In the genomic region with DNA sequence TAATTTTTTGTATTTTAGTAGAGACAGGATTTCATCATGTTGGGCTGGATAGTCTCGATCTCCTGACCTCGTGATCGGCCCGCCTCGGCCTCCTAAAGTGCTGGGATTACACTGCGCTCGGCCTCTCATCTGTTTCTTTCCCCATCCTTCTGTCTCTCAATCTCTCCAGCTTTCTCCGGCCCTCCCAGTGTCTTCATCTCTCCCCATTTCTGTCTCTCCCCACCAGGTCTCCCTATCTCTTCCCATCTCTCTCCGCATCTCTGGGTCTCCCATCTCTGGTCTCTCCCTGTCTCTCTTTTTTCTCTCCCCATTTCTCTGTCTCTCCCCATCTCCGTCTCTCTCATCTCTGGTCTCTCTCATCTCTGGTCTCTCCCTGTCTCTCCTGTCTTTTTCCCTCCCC, we compare ENCODE assay signal across 7 cellular contexts. TPM values are rescaled to one million over a fixed set of nuclear protein-coding genes. Genes with fewer than 3 reads are reported as not detected.
A peak's percentile ranks its signal among the peaks of the same experiment; 100 is the strongest.
DNase-seq lines count a peak whose midpoint lies in the region; ATAC-seq and TF ChIP-seq lines count a peak whose summit lies in the region.
"Had no signal": no experiment of that assay in that cellular context is flagged by ENCODE, and none has a peak within 500 bp of the region (broad histone marks: within the 10 kb centered on the region; RNA-seq: fewer than 3 reads in every experiment).

No MANE protein-coding gene starts in this region.

- H3K4me1 ChIP-seq in left ventricle myocardium inferior (peaks cover 24% of the 10 kb centered on the region), uterus (no peaks in the 10 kb centered on the region)

- no peak overlapping the region for H3K27ac ChIP-seq in left ventricle myocardium inferior (replicated peaks)
- peak overlapping the region; percentile 6 to 45 for H3K27ac ChIP-seq in uterus

- no peak for TF ChIP-seq POLR2A in uterus (IDR thresholded peaks at IDR 0.05)

- intact Hi-C loops in left ventricle myocardium inferior (cut with micrococcal nuclease), result loop anchor here (5.0 kb wide), 1 partner anchor 109 kb away; no protein-coding TSS in a partner anchor
- intact Hi-C loops in Right ventricle myocardium inferior (cut with DNase I), result loop anchor here (1.0 kb wide), 2 partner anchors 78 to 110 kb away; no protein-coding TSS in a partner anchor
- intact Hi-C loops in uterus (cut with DNase I; ENCODE audit: low total_unique reads), result loop anchor here (5.0 kb wide), 1 partner anchor 79 kb away; no protein-coding TSS in a partner anchor

- H3K9me3 ChIP-seq in left ventricle myocardium inferior (replicated peaks), result no peaks in the 10 kb centered on the region
- no peaks in the 10 kb centered on the region for H3K9me3 ChIP-seq in uterus

- DNase-seq in left ventricle myocardium inferior, result no peak
- no peak for DNase-seq in Right ventricle myocardium inferior (ENCODE audit: missing footprints)
- no peak for DNase-seq in foreskin fibroblast
- DNase-seq in uterus, result no peak
- no peak for DNase-seq in kidney tubule cell (ENCODE audit: low spot score)
- DNase-seq in activated gamma-delta T cell (lab: John Stamatoyannopoulos, UW), result no peak

- no peak for ATAC-seq in Right ventricle myocardium inferior

- H3K36me3 ChIP-seq in left ventricle myocardium inferior (no peaks in the 10 kb centered on the region), uterus (no peaks in the 10 kb centered on the region)

- no peak for TF ChIP-seq CTCF in left ventricle myocardium inferior (IDR thresholded peaks at IDR 0.05; ENCODE audit: borderline replicate concordance)
- TF ChIP-seq CTCF in foreskin fibroblast (IDR thresholded peaks at IDR 0.05; ENCODE audit: low read depth, low read length), result no peak
- no peak for TF ChIP-seq CTCF in uterus (IDR thresholded peaks at IDR 0.05)

- H3K27me3 ChIP-seq in left ventricle myocardium inferior (ENCODE audit: low read depth) (no peaks in the 10 kb centered on the region), uterus (no peaks in the 10 kb centered on the region)

- H3K4me3 ChIP-seq in left ventricle myocardium inferior, result peak overlapping the region; percentile 58
- H3K4me3 ChIP-seq in foreskin fibroblast (ENCODE audit: low read depth in 1 of 2, low read length in 2 of 2), result peak overlapping the region; percentile 37 to 54
- H3K4me3 ChIP-seq in uterus, result peak overlapping the region in 1 of 2 donors; percentile 30

RNA-seq across cellular contexts. Expression of a gene that starts 12.2 kb away (rescaled TPM):
- 118 TPM for total RNA-seq in left ventricle myocardium inferior
- total RNA-seq in Right ventricle myocardium inferior, result 159 TPM
- 100 to 1,000 TPM in 2 of 4 donors, 10 to 100 TPM in 2; 27.4 to 381 (median 78.4) TPM for total RNA-seq in uterus

RNA-seq across cellular contexts. Expression of a gene that starts 13.7 kb away (rescaled TPM):
- total RNA-seq in left ventricle myocardium inferior (12.7 TPM), Right ventricle myocardium inferior (9.9 TPM), uterus (under 1 TPM in 1 of 4 donors, not detected in 3; 0.14 TPM)
- total RNA-seq: sciatic nerve had no signal

RNA-seq across cellular contexts. Expression of a gene that starts 26.1 kb away (rescaled TPM):
- total RNA-seq in left ventricle myocardium inferior (31.4 TPM), Right ventricle myocardium inferior (33.7 TPM), uterus (10 to 100 TPM in 2 of 4 donors, 1 to 10 TPM in 2; 3.3 to 76.8 (median 12.8) TPM)

RNA-seq across cellular contexts. Expression of a gene that starts 37.4 kb away (rescaled TPM):
- total RNA-seq in left ventricle myocardium inferior (150 TPM), Right ventricle myocardium inferior (171 TPM), uterus (100 to 1,000 TPM in 1 of 4 donors, 10 to 100 TPM in 3; 13.3 to 105 (median 64.4) TPM)

RNA-seq across cellular contexts. Expression of a gene that starts 44.7 kb away (rescaled TPM):
- total RNA-seq in left ventricle myocardium inferior (365 TPM), Right ventricle myocardium inferior (496 TPM), uterus (100 to 1,000 TPM; 166 to 616 (median 392) TPM)
